ENCODE assay signal across 1 cellular context in the genomic region with DNA sequence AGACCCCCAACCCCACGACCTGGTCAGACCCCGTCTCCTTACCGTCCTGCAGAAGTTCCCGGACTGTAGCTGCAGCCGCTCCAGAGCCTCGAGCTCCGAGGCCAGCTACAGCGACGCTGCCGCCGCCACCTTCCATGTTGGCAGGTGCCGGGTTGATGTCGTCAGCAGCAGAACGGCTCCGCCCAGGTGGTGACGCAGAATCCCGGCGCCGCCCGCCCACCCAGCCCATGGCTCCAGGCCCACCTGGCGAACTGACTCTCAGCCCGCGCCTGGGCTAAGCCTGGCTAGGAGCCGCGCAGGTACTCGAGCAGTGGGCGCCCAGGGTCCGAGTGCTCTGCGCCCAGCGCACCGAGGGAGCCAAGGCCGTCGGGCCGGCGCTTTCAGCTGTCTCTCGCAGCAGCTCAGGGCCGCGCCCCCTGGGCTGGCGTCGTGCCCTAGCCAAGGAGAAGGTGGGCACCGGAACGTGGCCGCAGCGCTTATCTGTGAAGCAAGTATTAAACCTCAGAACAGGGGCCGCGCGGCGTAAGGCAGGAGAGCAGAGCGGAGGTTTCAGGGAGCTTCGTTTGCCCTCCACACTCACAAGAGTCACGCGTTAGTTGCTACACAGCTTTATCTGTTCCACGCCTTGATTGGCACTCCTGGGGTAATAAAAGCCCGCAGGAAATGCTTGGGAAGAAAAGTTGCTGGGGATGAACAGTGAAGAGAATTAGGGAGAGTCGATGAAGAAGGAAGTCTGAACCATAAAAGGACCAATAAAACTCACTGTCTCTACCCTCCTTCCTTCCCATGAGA.
A peak's percentile ranks its signal among the peaks of the same experiment; 100 is the strongest.
TF ChIP-seq lines count a peak whose summit lies in the region.

TSS of gene COG5 (minus strand) at position 160 of the 792 bp plus-strand sequence. CDS start at position 136, 24 bp downstream.
TSS of gene DUS4L (plus strand) at position 211 of the 792 bp plus-strand sequence. CDS start 3,100 bp downstream, outside the sequence.

TF ChIP-seq in K562, 482 proteins besides CTCF, POLR2A, EP300 and RAD21 (continued from another document and continues in another):
- TF ChIP-seq ARID3B (CRISPR knock-in tag; IDR thresholded peaks at IDR 0.05; ENCODE audit: borderline replicate concordance) (0 out of 2 replicates have a peak, but pooled peaks have one; percentile 18), CREBBP (IDR thresholded peaks at IDR 0.05; ENCODE audit: low read depth, low read length) (no peak), LCOR (CRISPR knock-in tag; IDR thresholded peaks at IDR 0.05) (peak; percentile 84), MEF2A (IDR thresholded peaks at IDR 0.05; ENCODE audit: control insufficient read depth, low read depth, low read length) (no peak), MBD2 (IDR thresholded peaks at IDR 0.05; ENCODE audit: borderline replicate concordance, low read depth) (peak; percentile 85), PTBP1 (IDR thresholded peaks at IDR 0.05; ENCODE audit: low read depth, low read length) (no peak), CSDE1 (IDR thresholded peaks at IDR 0.05) (peak in 1 of 2 experiments; percentile 68; a peak in 2 of 4 replicates), TCF7L2 (IDR thresholded peaks at IDR 0.05; ENCODE audit: low read depth, low read length) (peak; percentile 69; the same call in 1 of the 2 replicates), ZBTB2 (IDR thresholded peaks at IDR 0.05) (0 out of 2 replicates have a peak, but pooled peaks have one; percentile 14), REST (CRISPR knock-in tag; IDR thresholded peaks at IDR 0.05; ENCODE audit: low read depth) (peak; percentile 74; the same call in 1 of the 2 replicates), FOS (IDR thresholded peaks at IDR 0.05; ENCODE audit: extremely low read depth, insufficient read length) (no peak), KDM1A (IDR thresholded peaks at IDR 0.05) (no peak), KLF1 (tag; IDR thresholded peaks at IDR 0.05) (0 out of 2 replicates have a peak, but pooled peaks have one; percentile 54), MYNN (IDR thresholded peaks at IDR 0.05) (no peak), MYNN (CRISPR knock-in tag; IDR thresholded peaks at IDR 0.05) (no peak), ZNF436 (CRISPR knock-in tag; IDR thresholded peaks at IDR 0.05) (no peak), PRMT5 (CRISPR knock-in tag; IDR thresholded peaks at IDR 0.05) (no peak; the same call in 1 of the 2 replicates), NR2C2 (CRISPR knock-in tag; IDR thresholded peaks at IDR 0.05) (peak; percentile 79), NR2C2 (tag; IDR thresholded peaks at IDR 0.05) (peak; percentile 98), CREM (IDR thresholded peaks at IDR 0.05; ENCODE audit: low read depth) (peak; percentile 100), SIX5 (IDR thresholded peaks at IDR 0.05; ENCODE audit: borderline replicate concordance in 1 of 2, insufficient read depth in 1 of 2, low read depth in 1 of 2, low read length in 2 of 2) (peak; percentile 10 to 25; a peak in 2 of 4 replicates), POLR2H (tag; IDR thresholded peaks at IDR 0.05; ENCODE audit: low read depth) (peak; percentile 31; the same call in 1 of the 2 replicates), SRSF7 (optimal IDR thresholded peaks at IDR 0.05; ENCODE audit: low read depth, low read length) (no peak), PCBP2 (IDR thresholded peaks at IDR 0.05; ENCODE audit: low read depth, low read length, poor library complexity, severe bottlenecking) (no peak), SIN3B (IDR thresholded peaks at IDR 0.05; ENCODE audit: low read depth) (peak; percentile 97), ZNF12 (CRISPR knock-in tag; IDR thresholded peaks at IDR 0.05) (0 out of 2 replicates have a peak, but pooled peaks have one; percentile 65), ZNF41 (CRISPR knock-in tag; conservative IDR thresholded peaks at IDR 0.05) (0 out of 2 replicates have a peak, but pooled peaks have one; percentile 39)
- TF ChIP-seq, protein P1, sequence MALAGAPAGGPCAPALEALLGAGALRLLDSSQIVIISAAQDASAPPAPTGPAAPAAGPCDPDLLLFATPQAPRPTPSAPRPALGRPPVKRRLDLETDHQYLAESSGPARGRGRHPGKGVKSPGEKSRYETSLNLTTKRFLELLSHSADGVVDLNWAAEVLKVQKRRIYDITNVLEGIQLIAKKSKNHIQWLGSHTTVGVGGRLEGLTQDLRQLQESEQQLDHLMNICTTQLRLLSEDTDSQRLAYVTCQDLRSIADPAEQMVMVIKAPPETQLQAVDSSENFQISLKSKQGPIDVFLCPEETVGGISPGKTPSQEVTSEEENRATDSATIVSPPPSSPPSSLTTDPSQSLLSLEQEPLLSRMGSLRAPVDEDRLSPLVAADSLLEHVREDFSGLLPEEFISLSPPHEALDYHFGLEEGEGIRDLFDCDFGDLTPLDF (CRISPR knock-in tag; IDR thresholded peaks at IDR 0.05), result no peak; the same call in none of the 2 replicates
- TF ChIP-seq, protein P2, sequence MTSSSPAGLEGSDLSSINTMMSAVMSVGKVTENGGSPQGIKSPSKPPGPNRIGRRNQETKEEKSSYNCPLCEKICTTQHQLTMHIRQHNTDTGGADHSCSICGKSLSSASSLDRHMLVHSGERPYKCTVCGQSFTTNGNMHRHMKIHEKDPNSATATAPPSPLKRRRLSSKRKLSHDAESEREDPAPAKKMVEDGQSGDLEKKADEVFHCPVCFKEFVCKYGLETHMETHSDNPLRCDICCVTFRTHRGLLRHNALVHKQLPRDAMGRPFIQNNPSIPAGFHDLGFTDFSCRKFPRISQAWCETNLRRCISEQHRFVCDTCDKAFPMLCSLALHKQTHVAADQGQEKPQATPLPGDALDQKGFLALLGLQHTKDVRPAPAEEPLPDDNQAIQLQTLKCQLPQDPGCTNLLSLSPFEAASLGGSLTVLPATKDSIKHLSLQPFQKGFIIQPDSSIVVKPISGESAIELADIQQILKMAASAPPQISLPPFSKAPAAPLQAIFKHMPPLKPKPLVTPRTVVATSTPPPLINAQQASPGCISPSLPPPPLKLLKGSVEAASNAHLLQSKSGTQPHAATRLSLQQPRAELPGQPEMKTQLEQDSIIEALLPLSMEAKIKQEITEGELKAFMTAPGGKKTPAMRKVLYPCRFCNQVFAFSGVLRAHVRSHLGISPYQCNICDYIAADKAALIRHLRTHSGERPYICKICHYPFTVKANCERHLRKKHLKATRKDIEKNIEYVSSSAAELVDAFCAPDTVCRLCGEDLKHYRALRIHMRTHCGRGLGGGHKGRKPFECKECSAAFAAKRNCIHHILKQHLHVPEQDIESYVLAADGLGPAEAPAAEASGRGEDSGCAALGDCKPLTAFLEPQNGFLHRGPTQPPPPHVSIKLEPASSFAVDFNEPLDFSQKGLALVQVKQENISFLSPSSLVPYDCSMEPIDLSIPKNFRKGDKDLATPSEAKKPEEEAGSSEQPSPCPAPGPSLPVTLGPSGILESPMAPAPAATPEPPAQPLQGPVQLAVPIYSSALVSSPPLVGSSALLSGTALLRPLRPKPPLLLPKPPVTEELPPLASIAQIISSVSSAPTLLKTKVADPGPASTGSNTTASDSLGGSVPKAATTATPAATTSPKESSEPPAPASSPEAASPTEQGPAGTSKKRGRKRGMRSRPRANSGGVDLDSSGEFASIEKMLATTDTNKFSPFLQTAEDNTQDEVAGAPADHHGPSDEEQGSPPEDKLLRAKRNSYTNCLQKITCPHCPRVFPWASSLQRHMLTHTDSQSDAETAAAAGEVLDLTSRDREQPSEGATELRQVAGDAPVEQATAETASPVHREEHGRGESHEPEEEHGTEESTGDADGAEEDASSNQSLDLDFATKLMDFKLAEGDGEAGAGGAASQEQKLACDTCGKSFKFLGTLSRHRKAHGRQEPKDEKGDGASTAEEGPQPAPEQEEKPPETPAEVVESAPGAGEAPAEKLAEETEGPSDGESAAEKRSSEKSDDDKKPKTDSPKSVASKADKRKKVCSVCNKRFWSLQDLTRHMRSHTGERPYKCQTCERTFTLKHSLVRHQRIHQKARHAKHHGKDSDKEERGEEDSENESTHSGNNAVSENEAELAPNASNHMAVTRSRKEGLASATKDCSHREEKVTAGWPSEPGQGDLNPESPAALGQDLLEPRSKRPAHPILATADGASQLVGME (CRISPR knock-in tag; IDR thresholded peaks at IDR 0.05), result peak; percentile 17; the same call in 1 of the 2 replicates
- TF ChIP-seq, protein P3, sequence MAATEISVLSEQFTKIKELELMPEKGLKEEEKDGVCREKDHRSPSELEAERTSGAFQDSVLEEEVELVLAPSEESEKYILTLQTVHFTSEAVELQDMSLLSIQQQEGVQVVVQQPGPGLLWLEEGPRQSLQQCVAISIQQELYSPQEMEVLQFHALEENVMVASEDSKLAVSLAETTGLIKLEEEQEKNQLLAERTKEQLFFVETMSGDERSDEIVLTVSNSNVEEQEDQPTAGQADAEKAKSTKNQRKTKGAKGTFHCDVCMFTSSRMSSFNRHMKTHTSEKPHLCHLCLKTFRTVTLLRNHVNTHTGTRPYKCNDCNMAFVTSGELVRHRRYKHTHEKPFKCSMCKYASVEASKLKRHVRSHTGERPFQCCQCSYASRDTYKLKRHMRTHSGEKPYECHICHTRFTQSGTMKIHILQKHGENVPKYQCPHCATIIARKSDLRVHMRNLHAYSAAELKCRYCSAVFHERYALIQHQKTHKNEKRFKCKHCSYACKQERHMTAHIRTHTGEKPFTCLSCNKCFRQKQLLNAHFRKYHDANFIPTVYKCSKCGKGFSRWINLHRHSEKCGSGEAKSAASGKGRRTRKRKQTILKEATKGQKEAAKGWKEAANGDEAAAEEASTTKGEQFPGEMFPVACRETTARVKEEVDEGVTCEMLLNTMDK (IDR thresholded peaks at IDR 0.05; ENCODE audit: borderline replicate concordance, insufficient read depth, low read depth, low read length, poor library complexity, severe bottlenecking), result no peak
- TF ChIP-seq, protein P4, sequence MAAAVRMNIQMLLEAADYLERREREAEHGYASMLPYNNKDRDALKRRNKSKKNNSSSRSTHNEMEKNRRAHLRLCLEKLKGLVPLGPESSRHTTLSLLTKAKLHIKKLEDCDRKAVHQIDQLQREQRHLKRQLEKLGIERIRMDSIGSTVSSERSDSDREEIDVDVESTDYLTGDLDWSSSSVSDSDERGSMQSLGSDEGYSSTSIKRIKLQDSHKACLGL (CRISPR knock-in tag; IDR thresholded peaks at IDR 0.05; ENCODE audit: borderline replicate concordance, poor library complexity, severe bottlenecking), result no peak
- TF ChIP-seq, protein P5, sequence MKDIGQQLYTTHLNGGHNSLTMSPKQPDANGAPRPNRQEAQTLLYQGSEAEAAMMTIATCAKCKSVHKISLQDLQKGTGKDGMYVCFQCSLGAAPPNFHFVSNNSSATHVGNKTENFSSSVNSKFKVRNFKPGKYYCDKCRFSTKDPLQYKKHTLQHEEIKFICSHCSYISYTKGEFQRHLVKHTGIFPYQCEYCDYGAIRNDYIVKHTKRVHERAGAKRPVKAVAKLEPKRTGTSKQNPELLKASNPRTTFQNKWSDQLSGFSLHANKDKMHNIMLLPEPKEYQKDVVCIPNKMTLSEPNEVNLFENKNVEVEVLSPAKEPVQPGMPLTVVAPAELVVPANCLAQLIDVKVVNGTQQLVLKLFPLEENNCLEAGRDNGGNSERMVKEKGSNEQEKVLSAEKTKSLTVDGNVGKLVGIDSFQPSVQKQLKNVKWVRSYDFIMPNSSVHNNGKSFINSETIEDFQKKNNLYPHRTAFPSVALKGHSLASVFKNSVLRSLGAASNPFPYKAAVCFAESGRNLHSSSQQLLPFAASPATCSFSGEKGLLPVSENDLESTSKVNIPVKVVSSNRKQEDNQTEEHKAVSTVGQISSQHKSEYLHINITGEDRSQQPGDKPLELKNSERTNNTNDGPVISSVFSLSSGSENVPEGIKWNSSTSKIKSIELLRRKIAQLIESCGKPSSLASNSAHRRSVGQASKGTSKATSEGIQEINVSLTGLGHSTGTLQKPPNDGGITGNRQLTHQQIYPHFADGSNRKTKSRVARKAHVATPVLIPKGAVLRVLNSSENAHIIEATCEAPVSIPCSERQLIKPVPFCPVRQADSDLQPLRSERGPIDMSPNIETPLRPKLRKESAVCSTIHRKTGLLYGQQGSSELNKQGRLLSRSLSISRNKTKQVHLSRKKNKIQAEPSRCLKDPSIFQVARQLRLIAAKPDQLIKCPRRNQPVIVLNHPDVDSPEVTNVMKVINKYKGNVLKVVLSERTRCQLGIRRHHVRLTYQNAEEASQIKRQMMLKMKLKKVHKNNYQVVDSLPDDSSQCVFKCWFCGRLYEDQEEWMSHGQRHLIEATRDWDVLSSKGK (CRISPR knock-in tag; IDR thresholded peaks at IDR 0.05), result no peak
